In genomic region chr5:2423634-2424033, GRCh38 we compare ENCODE assay signal across 3 cellular contexts.
TF ChIP-seq lines count a peak whose summit lies in the region.

No MANE protein-coding gene starts in this region.

TF ChIP-seq in HEK293, 187 proteins besides CTCF, POLR2A, EP300 and RAD21:
- TF ChIP-seq, protein P1, sequence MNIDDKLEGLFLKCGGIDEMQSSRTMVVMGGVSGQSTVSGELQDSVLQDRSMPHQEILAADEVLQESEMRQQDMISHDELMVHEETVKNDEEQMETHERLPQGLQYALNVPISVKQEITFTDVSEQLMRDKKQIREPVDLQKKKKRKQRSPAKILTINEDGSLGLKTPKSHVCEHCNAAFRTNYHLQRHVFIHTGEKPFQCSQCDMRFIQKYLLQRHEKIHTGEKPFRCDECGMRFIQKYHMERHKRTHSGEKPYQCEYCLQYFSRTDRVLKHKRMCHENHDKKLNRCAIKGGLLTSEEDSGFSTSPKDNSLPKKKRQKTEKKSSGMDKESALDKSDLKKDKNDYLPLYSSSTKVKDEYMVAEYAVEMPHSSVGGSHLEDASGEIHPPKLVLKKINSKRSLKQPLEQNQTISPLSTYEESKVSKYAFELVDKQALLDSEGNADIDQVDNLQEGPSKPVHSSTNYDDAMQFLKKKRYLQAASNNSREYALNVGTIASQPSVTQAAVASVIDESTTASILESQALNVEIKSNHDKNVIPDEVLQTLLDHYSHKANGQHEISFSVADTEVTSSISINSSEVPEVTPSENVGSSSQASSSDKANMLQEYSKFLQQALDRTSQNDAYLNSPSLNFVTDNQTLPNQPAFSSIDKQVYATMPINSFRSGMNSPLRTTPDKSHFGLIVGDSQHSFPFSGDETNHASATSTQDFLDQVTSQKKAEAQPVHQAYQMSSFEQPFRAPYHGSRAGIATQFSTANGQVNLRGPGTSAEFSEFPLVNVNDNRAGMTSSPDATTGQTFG (tag by site-specific recombination; IDR thresholded peaks at IDR 0.05; ENCODE audit: borderline replicate concordance), result no peak
- TF ChIP-seq ZNF133 (tag by site-specific recombination; IDR thresholded peaks at IDR 0.05) (no peak), SETDB1 (IDR thresholded peaks at IDR 0.05; ENCODE audit: insufficient read length, low read length) (peak; percentile 73)
TF ChIP-seq in HEK293: peak in this region for 1.

TF ChIP-seq in K562, 482 proteins besides CTCF, POLR2A, EP300 and RAD21 (continued from another document):
- peak; percentile 72 for TF ChIP-seq ZNF507 (tag; conservative IDR thresholded peaks at IDR 0.05)
TF ChIP-seq in K562: peak in this region for 1.

TF ChIP-seq in H1, 55 proteins besides CTCF, POLR2A, EP300 and RAD21 (continued from another document):
- TF ChIP-seq HDAC2 (IDR thresholded peaks at IDR 0.05; ENCODE audit: borderline replicate concordance in 1 of 2, low read depth in 2 of 2, low read length in 2 of 2) (no peak), GTF2F1 (IDR thresholded peaks at IDR 0.05; ENCODE audit: borderline replicate concordance, low read depth, low read length) (no peak)
TF ChIP-seq in H1: peak in this region for 1.
